Comparison of ENCODE assay signal across 9 cellular contexts in genomic region chr9:34985311-34985899, GRCh38. TPM values are rescaled to one million over a fixed set of nuclear protein-coding genes. Genes with fewer than 3 reads are reported as not detected.
DNase-seq lines count a peak whose midpoint lies in the region; ATAC-seq and TF ChIP-seq lines count a peak whose summit lies in the region.
"Had no signal": no experiment of that assay in that cellular context is flagged by ENCODE, and none has a peak within 500 bp of the region (broad histone marks: within the 10 kb centered on the region; RNA-seq: fewer than 3 reads in every experiment).

No MANE protein-coding gene starts in this region.

- H3K4me1 Mint-ChIP-seq in stimulated activated naive B cell treated with anti-CD40 and anti-IgM and Interleukin-4, amounts not matched to agents 10 μg/mL and 1 μg/mL and 100 μg/mL, for 72 hours: peaks cover 55 to 73% of the 10 kb centered on the region in 2 donors

- H3K9me3 Mint-ChIP-seq in stimulated activated naive B cell treated with anti-CD40 and anti-IgM and Interleukin-4, amounts not matched to agents 10 μg/mL and 1 μg/mL and 100 μg/mL, for 72 hours: no peaks in the 10 kb centered on the region

- no peak for ATAC-seq in stimulated activated naive B cell treated with anti-CD40 and anti-IgM and Interleukin-4, amounts not matched to agents 10 μg/mL and 1 μg/mL and 100 μg/mL, for 72 hours (replicated peaks)

- peak; percentile 65 for DNase-seq in NCI-H1436 (lab: John Stamatoyannopoulos, UW)
- no peak for DNase-seq in NCI-H1436 treated with DMSO at 0.1 percent for 48 hours (lab: John Stamatoyannopoulos, UW)
- DNase-seq in LHCN-M2 (ENCODE audit: low read depth): peak; percentile 61
- DNase-seq in SW480 (ENCODE audit: low spot score): peak; percentile 57
- DNase-seq in astrocyte of the spinal cord (ENCODE audit: low read depth, low spot score): peak; percentile 55
- peak; percentile 54 for DNase-seq in kidney glomerular epithelial cell (lab: John Stamatoyannopoulos, UW)
- DNase-seq in stimulated activated naive B cell treated with anti-CD40 and anti-IgM and Interleukin-4, amounts not matched to agents 10 μg/mL and 1 μg/mL and 100 μg/mL, for 72 hours: no peak
- no peak for DNase-seq in HPDE6-E6E7 (ENCODE audit: extremely low spot score)

- peak; percentile 88 for TF ChIP-seq CTCF in astrocyte of the spinal cord (IDR thresholded peaks at IDR 0.05; ENCODE audit: low read depth, low read length)

- no peak overlapping the region for H3K4me3 ChIP-seq in astrocyte of the spinal cord (ENCODE audit: low read depth, low read length)
- H3K4me3 ChIP-seq: BLaER1 had no signal

- in situ Hi-C loops in astrocyte of the spinal cord (cut with HindIII; ENCODE audit: low sequenced_read_pairs): no loop called here

- peak overlapping the region; percentile 74 for H3K27ac Mint-ChIP-seq in stimulated activated naive B cell treated with anti-CD40 and anti-IgM and Interleukin-4, amounts not matched to agents 10 μg/mL and 1 μg/mL and 100 μg/mL, for 72 hours

- no peaks in the 10 kb centered on the region for H3K36me3 Mint-ChIP-seq in stimulated activated naive B cell treated with anti-CD40 and anti-IgM and Interleukin-4, amounts not matched to agents 10 μg/mL and 1 μg/mL and 100 μg/mL, for 72 hours

- H3K4me3 Mint-ChIP-seq in stimulated activated naive B cell treated with anti-CD40 and anti-IgM and Interleukin-4, amounts not matched to agents 10 μg/mL and 1 μg/mL and 100 μg/mL, for 72 hours: peak overlapping the region; percentile 18

- no peaks in the 10 kb centered on the region for H3K27me3 Mint-ChIP-seq in stimulated activated naive B cell treated with anti-CD40 and anti-IgM and Interleukin-4, amounts not matched to agents 10 μg/mL and 1 μg/mL and 100 μg/mL, for 72 hours

RNA-seq across cellular contexts. Expression of gene DNAJB5, which starts 4.1 kb away (rescaled TPM):
- total RNA-seq in LHCN-M2 (2014; rRNA removed): 18.3 and 20.8 TPM in 2 replicates
- polyA plus RNA-seq in LHCN-M2 (2012): 25.8 TPM

RNA-seq across cellular contexts. Expression of gene PHF24, which starts 27.3 kb away (rescaled TPM):
- not detected in 2 replicates for total RNA-seq in LHCN-M2 (2014; rRNA removed)
- not detected for polyA plus RNA-seq in LHCN-M2 (2012)

Comparison
In these comparisons a context has a peak if more than half of its experiments do, and no peak if none do; other contexts are left out.
1. DNase-seq: peak in NCI-H1436 (single experiment), LHCN-M2 (single experiment), SW480 (single experiment), astrocyte of the spinal cord (single experiment) and kidney glomerular epithelial cell (single experiment); none in NCI-H1436 treated with DMSO at 0.1 percent for 48 hours (single experiment), stimulated activated naive B cell treated with anti-CD40 and anti-IgM and Interleukin-4, amounts not matched to agents 10 μg/mL and 1 μg/mL and 100 μg/mL, for 72 hours (single experiment) and HPDE6-E6E7 (single experiment).